ENCODE assay signal across 13 cellular contexts in the genomic region with DNA sequence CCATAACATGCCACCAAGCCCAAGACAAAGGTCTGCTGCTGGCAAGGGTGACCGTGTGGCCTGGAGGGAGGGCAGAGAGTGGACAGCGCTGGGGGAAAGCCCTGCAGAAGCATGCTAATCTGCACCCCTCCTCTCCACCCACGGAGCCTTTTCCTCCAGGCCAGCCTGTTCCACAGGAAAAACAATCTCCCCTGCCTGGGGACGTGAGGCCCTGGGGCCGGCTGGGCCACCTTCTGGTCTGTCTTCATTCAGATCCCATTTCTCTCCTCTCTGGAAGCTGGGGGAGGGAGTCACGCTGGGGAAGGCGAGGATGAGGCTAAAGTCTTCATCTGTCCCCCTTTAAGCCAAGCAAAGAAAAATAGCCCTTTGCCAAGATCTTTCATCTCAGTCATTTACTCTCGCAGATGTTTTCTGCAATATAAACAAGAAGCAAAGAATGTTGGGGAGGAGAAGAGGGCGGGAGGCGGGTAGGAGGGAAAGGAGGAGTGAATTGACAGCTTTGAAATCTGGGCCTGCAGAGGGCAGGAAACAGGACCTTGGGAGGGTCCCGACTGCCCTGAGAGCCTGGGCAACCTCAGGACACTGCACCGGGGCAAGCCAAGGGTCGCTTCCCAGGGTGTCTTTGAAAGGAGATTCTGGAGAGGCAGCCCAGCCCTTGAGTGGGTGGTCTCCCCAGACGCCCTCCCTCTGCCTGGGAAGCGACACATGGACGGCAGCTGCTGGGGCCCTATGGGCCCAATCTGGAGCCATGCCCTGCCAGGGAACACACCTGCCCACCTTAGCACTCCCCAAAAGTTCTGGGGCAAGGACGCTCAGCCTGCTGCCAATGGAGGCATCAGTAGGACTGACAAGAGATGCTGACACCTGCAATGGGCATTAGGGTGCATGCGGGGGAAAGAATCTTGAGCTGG.
A peak's percentile ranks its signal among the peaks of the same experiment; 100 is the strongest.
DNase-seq lines count a peak whose midpoint lies in the region; ATAC-seq and TF ChIP-seq lines count a peak whose summit lies in the region.
"Had no signal": no experiment of that assay in that cellular context is flagged by ENCODE, and none has a peak within 500 bp of the region (broad histone marks: within the 10 kb centered on the region; RNA-seq: fewer than 3 reads in every experiment).

No MANE protein-coding gene starts in this region.

- intact Hi-C loops in gastrocnemius medialis (cut with DNase I; ENCODE audit: low total_unique reads), result no loop called here

- TF ChIP-seq CTCF in choroid plexus epithelial cell (conservative IDR thresholded peaks at IDR 0.05; ENCODE audit: low read depth, low read length) (no peak), gastrocnemius medialis (IDR thresholded peaks at IDR 0.05 in 4 of 5, conservative IDR thresholded peaks at IDR 0.05 in 1 of 5) (no peak), foreskin keratinocyte (conservative IDR thresholded peaks at IDR 0.05) (no peak)

- ATAC-seq in gastrocnemius medialis, result no peak
- ATAC-seq in foreskin keratinocyte, result no peak

- in situ Hi-C loops in gastrocnemius medialis (cut with MboI; ENCODE audit: low sequenced_read_pairs in 4 of 4), result no loop called here

- H3K27ac ChIP-seq in gastrocnemius medialis, result peak overlapping the region; percentile 10 to 52 (median 42)
- H3K27ac ChIP-seq in foreskin keratinocyte, result no peak overlapping the region
- H3K27ac ChIP-seq: parathyroid adenoma had no signal

- no peaks in the 10 kb centered on the region for H3K27me3 ChIP-seq in gastrocnemius medialis
- H3K27me3 ChIP-seq in foreskin keratinocyte, result no peaks in the 10 kb centered on the region

- DNase-seq in ELF-1 (ENCODE audit: low read depth, low spot score) (peak; percentile 67), choroid plexus epithelial cell (ENCODE audit: low read depth) (peak; percentile 60), islet precursor cell (peak; percentile 82), gastrocnemius medialis (no peak), NCI-H146 (lab: John Stamatoyannopoulos, UW) (no peak), NCI-H1930 (lab: John Stamatoyannopoulos, UW) (no peak), UCSD-AML1 (lab: John Stamatoyannopoulos, UW; ENCODE audit: unreplicated experiment) (no peak), foreskin keratinocyte (no peak)
- DNase-seq: activated CD4-positive, alpha-beta T cell treated with anti-CD3 and anti-CD28 coated beads for 48 hours; activated naive CD4-positive, alpha-beta T cell treated with anti-CD3 and anti-CD28 coated beads for 36 hours; GOT3; NCI-H526 had no signal

- TF ChIP-seq POLR2A in gastrocnemius medialis (IDR thresholded peaks at IDR 0.05), result no peak

- H3K4me3 ChIP-seq in choroid plexus epithelial cell (ENCODE audit: low read depth, low read length), result no peak overlapping the region
- no peak overlapping the region for H3K4me3 ChIP-seq in gastrocnemius medialis

- no peaks in the 10 kb centered on the region for H3K36me3 ChIP-seq in gastrocnemius medialis

- peaks cover 9 to 21% of the 10 kb centered on the region in 2 donors for H3K4me1 ChIP-seq in gastrocnemius medialis
- no peaks in the 10 kb centered on the region for H3K4me1 ChIP-seq in foreskin keratinocyte

- no peaks in the 10 kb centered on the region for H3K9me3 ChIP-seq in gastrocnemius medialis

Comparison
In these comparisons a context has a peak if more than half of its experiments do, and no peak if none do; other contexts are left out.
1. DNase-seq: peak in ELF-1 (single experiment), choroid plexus epithelial cell (single experiment) and islet precursor cell (single experiment); none in gastrocnemius medialis (0 of 2), NCI-H146 (single experiment), NCI-H1930 (0 of 2), UCSD-AML1 (single experiment) and foreskin keratinocyte (0 of 2).